Comparison of ENCODE assay signal across 22 cellular contexts in genomic region chr7:129671276-129671675, GRCh38. TPM values are rescaled to one million over a fixed set of nuclear protein-coding genes. Genes with fewer than 3 reads are reported as not detected.
DNase-seq lines count a peak whose midpoint lies in the region; ATAC-seq and TF ChIP-seq lines count a peak whose summit lies in the region.
"Had no signal": no experiment of that assay in that cellular context is flagged by ENCODE, and none has a peak within 500 bp of the region (broad histone marks: within the 10 kb centered on the region; RNA-seq: fewer than 3 reads in every experiment).

No MANE protein-coding gene starts in this region.

- H3K9me3 ChIP-seq in heart right ventricle, result peaks cover 0 to 20% (median 9%) of the 10 kb centered on the region in 11 donors
- peaks cover 16% of the 10 kb centered on the region for H3K9me3 ChIP-seq in left ventricle myocardium inferior (replicated peaks)

- TF ChIP-seq CTCF in heart right ventricle (IDR thresholded peaks at IDR 0.05), result no peak
- no peak for TF ChIP-seq CTCF in left ventricle myocardium inferior (IDR thresholded peaks at IDR 0.05; ENCODE audit: borderline replicate concordance)

- H3K4me1 ChIP-seq in heart right ventricle (peaks cover 0 to 16% (median 0%) of the 10 kb centered on the region in 9 donors), left ventricle myocardium inferior (peaks cover 9% of the 10 kb centered on the region)
- H3K4me1 ChIP-seq: BLaER1 treated with 17β-estradiol and CSF1 and Interleukin-3, amounts not matched to agents 10 nM and 100 nM had no signal

- peak; percentile 65 for DNase-seq in DMS153 (lab: John Stamatoyannopoulos, UW)
- peak; percentile 12 to 18 for DNase-seq in NCI-H1930 (lab: John Stamatoyannopoulos, UW)
- peak; percentile 63 for DNase-seq in NCI-H748 (lab: John Stamatoyannopoulos, UW; ENCODE audit: unreplicated experiment)
- peak; percentile 11 for DNase-seq in left kidney (ENCODE audit: low read depth, low spot score)
- no peak for DNase-seq in NCI-H526 (lab: John Stamatoyannopoulos, UW)
- DNase-seq in heart right ventricle, result no peak
- no peak for DNase-seq in left ventricle myocardium inferior
- DNase-seq: CD8-positive, alpha-beta T cell; EL; GF-D8; Karpas-422; MV-4-11; NCI-H187 treated with DMSO at 0.1 percent for 48 hours; NCI-H345; NCI-H524 treated with DMSO at 0.1 percent for 48 hours; NK-92 treated with Interleukin-12 subunit alpha and Interleukin-12 subunit beta, amount 100 ng/mL, for 24 hours; SHP77 treated with DMSO at 0.1 percent for 48 hours; SW 1271; T-helper 17 cell had no signal

- H3K4me3 ChIP-seq in heart right ventricle (no peak overlapping the region), left ventricle myocardium inferior (no peak overlapping the region)
- H3K4me3 ChIP-seq: BLaER1 treated with 17β-estradiol and CSF1 and Interleukin-3, amounts not matched to agents 10 nM and 100 nM; SK-N-MC had no signal

- H3K36me3 ChIP-seq in heart right ventricle, result peaks cover 0 to 51% (median 22%) of the 10 kb centered on the region in 9 donors
- peaks cover 46% of the 10 kb centered on the region for H3K36me3 ChIP-seq in left ventricle myocardium inferior

- no peak for ATAC-seq in heart right ventricle
- ATAC-seq: CD8-positive, alpha-beta T cell; T-helper 17 cell had no signal

- intact Hi-C loops in heart right ventricle (cut with DNase I), result no loop called here
- intact Hi-C loops in left ventricle myocardium inferior (cut with micrococcal nuclease), result no loop called here

- H3K27ac ChIP-seq in heart right ventricle (no peak overlapping the region), left ventricle myocardium inferior (replicated peaks) (no peak overlapping the region)
- H3K27ac ChIP-seq: BLaER1 treated with 17β-estradiol and CSF1 and Interleukin-3, amounts not matched to agents 10 nM and 100 nM; RWPE1; SK-N-MC had no signal

- H3K27me3 ChIP-seq in heart right ventricle (no peaks in the 10 kb centered on the region), left ventricle myocardium inferior (ENCODE audit: low read depth) (no peaks in the 10 kb centered on the region)
- H3K27me3 ChIP-seq: BLaER1 treated with 17β-estradiol and CSF1 and Interleukin-3, amounts not matched to agents 10 nM and 100 nM had no signal

- 56 to 68% methylated on average over 9 of the region's 9 CpGs for WGBS in heart right ventricle, 2 donors

RNA-seq across cellular contexts. Expression of gene NRF1, which starts 59.8 kb away (rescaled TPM):
- total RNA-seq in heart right ventricle, result 10 to 100 TPM in 8 of 10 donors, 1 to 10 TPM in 2; 8.3 to 16.0 (median 13.0) TPM
- polyA plus RNA-seq in heart right ventricle, result 1 to 10 TPM; 4.9 to 9.6 TPM
- total RNA-seq in left ventricle myocardium inferior, result 9.6 TPM

Comparison
In these comparisons a context has a peak if more than half of its experiments do, and no peak if none do; other contexts are left out.
1. DNase-seq: peak in DMS153 (single experiment), NCI-H1930 (2 of 2), NCI-H748 (single experiment) and left kidney (single experiment); none in NCI-H526 (0 of 2), heart right ventricle (0 of 2) and left ventricle myocardium inferior (single experiment).